ENCODE assay signal across 29 cellular contexts in genomic region chr15:101731746-101732145, GRCh38.
"Had no signal": no experiment of that assay in that cellular context is flagged by ENCODE, and none has a peak within 500 bp of the region (broad histone marks: within the 10 kb centered on the region; RNA-seq: fewer than 3 reads in every experiment).

No MANE protein-coding gene starts in this region.

- H3K27me3 ChIP-seq: brain microvascular endothelial cell, esophagus muscularis mucosa, foreskin keratinocyte, gastrocnemius medialis, heart right ventricle, hepatocyte had no signal

- H3K27ac ChIP-seq: brain microvascular endothelial cell, coronary artery, dorsolateral prefrontal cortex, esophagus muscularis mucosa, foreskin keratinocyte, gastrocnemius medialis, heart right ventricle, hepatocyte had no signal

- H3K4me3 ChIP-seq: coronary artery, dorsolateral prefrontal cortex, esophagus muscularis mucosa, gastrocnemius medialis, heart right ventricle, hepatocyte had no signal

- H3K4me1 ChIP-seq: esophagus muscularis mucosa, foreskin keratinocyte, gastrocnemius medialis, heart right ventricle had no signal

- DNase-seq: activated CD4-positive, alpha-beta memory T cell treated with anti-CD3 and anti-CD28 coated beads for 36 hours; activated CD4-positive, alpha-beta T cell treated with anti-CD3 and anti-CD28 coated beads for 36 hours; activated CD4-positive, alpha-beta T cell treated with anti-CD3 and anti-CD28 coated beads, Interleukin-2, amount 10 ng/mL, durations not matched to agents 24 days and 14 days; activated CD4-positive, CD25-positive, alpha-beta regulatory T cell; activated CD4-positive, CD25-positive, alpha-beta regulatory T cell treated with anti-CD3 and anti-CD28 coated beads, Interleukin-2, amount 50 U/mL, for 72 hours; activated CD8-positive, alpha-beta memory T cell treated with anti-CD3 and anti-CD28 coated beads, Interleukin-2, amount 10 ng/mL, durations not matched to agents 7 days and 5 days; activated CD8-positive, alpha-beta memory T cell treated with anti-CD3 and anti-CD28 coated beads, Interleukin-2, amount 50 U/mL, for 4 hours; activated CD8-positive, alpha-beta T cell treated with anti-CD3 and anti-CD28 coated beads, Interleukin-2, amount 10 ng/mL, durations not matched to agents 7 days and 5 days; activated gamma-delta T cell; activated naive CD4-positive, alpha-beta T cell; activated naive CD4-positive, alpha-beta T cell treated with anti-CD3 and anti-CD28 coated beads, Interleukin-2, amount 10 ng/mL, durations not matched to agents 7 days and 5 days; activated naive CD8-positive, alpha-beta T cell treated with anti-CD3 and anti-CD28 coated beads, Interleukin-2, amount 10 ng/mL, durations not matched to agents 7 days and 5 days; activated T-cell treated with anti-CD3 and anti-CD28 coated beads, Interleukin-2, amount 50 U/mL, for 1 hour; activated T-cell treated with anti-CD3 and anti-CD28 coated beads, Interleukin-2, amount 50 U/mL, for 48 hours; amniotic stem cell; anterior cingulate cortex; brain microvascular endothelial cell; dorsolateral prefrontal cortex; effector memory CD4-positive, alpha-beta T cell; endodermal cell; foreskin keratinocyte; gastrocnemius medialis; heart right ventricle; T-cell; T1000 had no signal

- ATAC-seq: activated CD4-positive, alpha-beta T cell treated with anti-CD3 and anti-CD28 coated beads for 36 hours; activated CD8-positive, alpha-beta memory T cell treated with anti-CD3 and anti-CD28 coated beads, Interleukin-2, amount 10 ng/mL, durations not matched to agents 7 days and 5 days; activated CD8-positive, alpha-beta T cell treated with anti-CD3 and anti-CD28 coated beads, Interleukin-2, amount 10 ng/mL, durations not matched to agents 7 days and 5 days; activated naive CD4-positive, alpha-beta T cell treated with anti-CD3 and anti-CD28 coated beads, Interleukin-2, amount 50 U/mL, for 72 hours; foreskin keratinocyte; gastrocnemius medialis; heart right ventricle; T-cell had no signal

- H3K36me3 ChIP-seq: brain microvascular endothelial cell, esophagus muscularis mucosa, gastrocnemius medialis had no signal

- H3K9me3 ChIP-seq: esophagus muscularis mucosa, gastrocnemius medialis had no signal
